Comparison of ENCODE assay signal across 26 cellular contexts in the genomic region with DNA sequence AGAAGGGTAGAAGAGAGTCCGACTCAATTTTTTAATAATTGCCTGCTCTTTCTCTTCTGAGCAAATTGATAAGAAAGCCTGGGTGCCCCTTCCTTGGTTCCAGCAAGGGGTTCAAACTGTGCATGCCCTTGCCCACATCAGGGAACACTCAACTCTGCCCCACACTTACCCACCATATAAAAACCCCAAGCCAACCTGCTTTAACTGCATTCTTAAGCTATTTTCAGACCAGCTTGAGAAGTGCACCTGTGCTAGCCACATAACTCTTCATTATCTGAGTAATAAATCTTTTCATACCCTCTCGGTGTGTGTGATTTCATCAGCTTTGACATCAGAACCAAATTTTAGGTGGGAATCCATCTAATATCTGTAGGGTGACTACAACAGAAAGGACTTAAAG.
"Had no signal": no experiment of that assay in that cellular context is flagged by ENCODE, and none has a peak within 500 bp of the region (broad histone marks: within the 10 kb centered on the region; RNA-seq: fewer than 3 reads in every experiment).

No MANE protein-coding gene starts in this region.

- H3K27ac Mint-ChIP-seq: dendritic cell treated with granulocyte-macrophage colony-stimulating factor and Interleukin-4, amounts not matched to agents 40 ng/mL and 50 ng/mL, for 4 days; effector memory CD8-positive, alpha-beta T cell; endodermal cell had no signal

- H3K4me1 ChIP-seq: colonic mucosa, esophagus muscularis mucosa, esophagus squamous epithelium, foreskin keratinocyte, gastrocnemius medialis, gastroesophageal sphincter, heart left ventricle, heart right ventricle had no signal

- H3K36me3 ChIP-seq: colonic mucosa, esophagus muscularis mucosa, esophagus squamous epithelium, gastrocnemius medialis, gastroesophageal sphincter, heart left ventricle, heart right ventricle had no signal

- H3K4me2 ChIP-seq: hepatocyte had no signal

- DNase-seq: colonic mucosa; cortex of kidney; dermis blood vessel endothelial cell; dorsolateral prefrontal cortex; effector CD4-positive, alpha-beta T cell; effector CD8-positive, alpha-beta T cell; effector memory CD4-positive, alpha-beta T cell; effector memory CD8-positive, alpha-beta T cell; endodermal cell; erythroblast; esophagus squamous epithelium; foreskin fibroblast; foreskin keratinocyte; foreskin melanocyte; gastrocnemius medialis; glutamatergic neuron; head of caudate nucleus; heart left ventricle; heart right ventricle had no signal

- H3K27me3 Mint-ChIP-seq: dendritic cell treated with granulocyte-macrophage colony-stimulating factor and Interleukin-4, amounts not matched to agents 40 ng/mL and 50 ng/mL, for 4 days; effector memory CD8-positive, alpha-beta T cell had no signal

- H3K4me3 ChIP-seq: colonic mucosa, coronary artery, dorsolateral prefrontal cortex, esophagus muscularis mucosa, esophagus squamous epithelium, gastrocnemius medialis, gastroesophageal sphincter, heart left ventricle, heart right ventricle, hepatocyte had no signal

- ATAC-seq: effector memory CD8-positive, alpha-beta T cell; esophagus mucosa; foreskin keratinocyte; gastrocnemius medialis; gastroesophageal sphincter; heart left ventricle; heart right ventricle had no signal

- H3K9me3 ChIP-seq: colonic mucosa, gastrocnemius medialis had no signal

- H2AFZ ChIP-seq: hepatocyte had no signal

- H3K27ac ChIP-seq: colonic mucosa, coronary artery, dorsolateral prefrontal cortex, epithelial cell of prostate, esophagus muscularis mucosa, esophagus squamous epithelium, foreskin keratinocyte, gastrocnemius medialis, gastroesophageal sphincter, heart left ventricle, heart right ventricle, hepatocyte had no signal

- H3K79me2 ChIP-seq: hepatocyte had no signal

- H3K27me3 ChIP-seq: colonic mucosa, dorsolateral prefrontal cortex, esophagus muscularis mucosa, esophagus squamous epithelium, foreskin keratinocyte, gastrocnemius medialis, gastroesophageal sphincter, heart left ventricle, heart right ventricle, hepatocyte had no signal

- H3K4me1 Mint-ChIP-seq: endodermal cell had no signal

- H3K4me3 Mint-ChIP-seq: dendritic cell treated with granulocyte-macrophage colony-stimulating factor and Interleukin-4, amounts not matched to agents 40 ng/mL and 50 ng/mL, for 4 days; effector memory CD8-positive, alpha-beta T cell; endodermal cell had no signal
